ENCODE assay signal across 1 cellular context in the genomic region with DNA sequence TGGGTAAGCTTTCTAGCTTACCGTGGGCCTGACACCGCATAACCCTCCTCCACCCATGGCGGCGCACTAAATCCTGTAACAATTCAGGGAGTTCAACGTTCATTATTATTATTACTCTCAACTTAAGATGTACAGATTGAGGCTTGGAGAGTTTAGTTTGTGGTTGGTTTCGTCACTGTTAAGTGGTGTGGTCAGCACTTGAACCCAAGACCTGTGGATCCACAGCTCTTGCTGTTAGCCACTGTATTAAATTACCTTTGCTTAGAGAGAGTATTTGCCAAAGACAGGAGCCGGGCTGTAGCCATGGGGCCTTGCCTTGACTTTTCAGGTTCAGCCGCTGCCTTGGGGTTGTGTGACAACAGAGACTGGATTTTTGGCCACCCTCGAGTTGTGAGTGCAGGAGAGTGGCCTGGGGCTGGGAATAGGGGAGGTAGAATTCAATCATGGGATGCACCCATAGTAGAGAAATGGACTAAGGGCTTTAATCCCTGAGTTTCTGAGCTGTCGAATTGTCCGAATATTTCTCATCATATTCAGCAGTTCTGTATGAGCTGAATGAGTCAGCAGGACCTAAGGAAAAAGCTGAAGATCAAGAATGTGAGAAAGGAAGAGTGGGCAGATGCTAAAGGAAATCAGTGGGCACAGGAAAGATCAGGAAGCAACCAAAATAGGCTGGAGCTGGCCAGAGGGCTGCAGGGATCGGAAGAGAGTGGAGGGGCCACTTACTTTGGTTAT.
TF ChIP-seq lines count a peak whose summit lies in the region.

No MANE protein-coding gene starts in this region.

TF ChIP-seq in endothelial cell of umbilical vein, 7 proteins besides CTCF, POLR2A, EP300 and RAD21 (continued from another document):
- TF ChIP-seq, protein P1, sequence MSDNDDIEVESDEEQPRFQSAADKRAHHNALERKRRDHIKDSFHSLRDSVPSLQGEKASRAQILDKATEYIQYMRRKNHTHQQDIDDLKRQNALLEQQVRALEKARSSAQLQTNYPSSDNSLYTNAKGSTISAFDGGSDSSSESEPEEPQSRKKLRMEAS (IDR thresholded peaks at IDR 0.05; ENCODE audit: insufficient read depth, insufficient read length), result no peak
- TF ChIP-seq POLR2AphosphoS5 (IDR thresholded peaks at IDR 0.05; ENCODE audit: insufficient read depth, low read depth, low read length), result peak; percentile 74
